ENCODE assay signal across 11 cellular contexts in genomic region chr1:55276671-55277376, GRCh38.
A peak's percentile ranks its signal among the peaks of the same experiment; 100 is the strongest.
DNase-seq lines count a peak whose midpoint lies in the region; ATAC-seq and TF ChIP-seq lines count a peak whose summit lies in the region.
"Had no signal": no experiment of that assay in that cellular context is flagged by ENCODE, and none has a peak within 500 bp of the region (broad histone marks: within the 10 kb centered on the region; RNA-seq: fewer than 3 reads in every experiment).

No MANE protein-coding gene starts in this region.

- H3K9me2 ChIP-seq in Loucy (replicated peaks; ENCODE audit: low read depth, low read length): no peaks in the 10 kb centered on the region

- H3K4me3 Mint-ChIP-seq in effector memory CD8-positive, alpha-beta T cell: no peak overlapping the region
- H3K4me3 Mint-ChIP-seq in endodermal cell: no peak overlapping the region

- 92 to 93% methylated on average over 7 to 8 of the region's 8 CpGs for WGBS in endodermal cell (ENCODE audit: insufficient coverage in 1 of 2, insufficient read length in 1 of 2), 2 experiments

- H4K20me1 ChIP-seq in Loucy (ENCODE audit: insufficient read depth, low read length, poor library complexity, severe bottlenecking): no peaks in the 10 kb centered on the region
- no peaks in the 10 kb centered on the region for H4K20me1 ChIP-seq in osteoblast (ENCODE audit: insufficient read depth, low read length)

- H3K4me2 ChIP-seq in Loucy (ENCODE audit: low read depth, low read length, poor library complexity, severe bottlenecking) (peak overlapping the region; percentile 22), osteoblast (ENCODE audit: insufficient read depth, low read length) (peak overlapping the region; percentile 64)

- no peaks in the 10 kb centered on the region for H3F3A ChIP-seq in Loucy (ENCODE audit: low read depth)

- H3K4me1 ChIP-seq in Loucy (ENCODE audit: insufficient read depth, low read length, poor library complexity, severe bottlenecking) (peaks cover 13% of the 10 kb centered on the region), osteoblast (ENCODE audit: insufficient read depth, low read length) (peaks cover 29% of the 10 kb centered on the region), endodermal cell (ENCODE audit: control insufficient read depth, insufficient read depth, low read length) (no peaks in the 10 kb centered on the region)

- no peaks in the 10 kb centered on the region for H3K27me3 ChIP-seq in Loucy (ENCODE audit: insufficient read depth, low read length, poor library complexity, severe bottlenecking)
- no peaks in the 10 kb centered on the region for H3K27me3 ChIP-seq in osteoblast (ENCODE audit: insufficient read depth, low read length)
- H3K27me3 ChIP-seq in endodermal cell (ENCODE audit: control insufficient read depth, insufficient read depth, low read length, poor library complexity, severe bottlenecking): peaks cover 8% of the 10 kb centered on the region
- H3K27me3 ChIP-seq: cardiac muscle cell, transverse colon had no signal

- peak overlapping the region; percentile 80 to 86 for H3K27ac Mint-ChIP-seq in effector memory CD8-positive, alpha-beta T cell
- no peak overlapping the region for H3K27ac Mint-ChIP-seq in endodermal cell

- H3K9me3 ChIP-seq in Loucy (ENCODE audit: insufficient read depth, low read depth, low read length) (no peaks in the 10 kb centered on the region), osteoblast (ENCODE audit: low read depth, low read length) (no peaks in the 10 kb centered on the region), endodermal cell (ENCODE audit: control insufficient read depth, low read length) (no peaks in the 10 kb centered on the region)
- H3K9me3 ChIP-seq: transverse colon had no signal

- H3K9ac ChIP-seq in Loucy (ENCODE audit: low read depth, low read length, poor library complexity, severe bottlenecking) (no peak overlapping the region), endodermal cell (ENCODE audit: extremely low read depth, low read length, poor library complexity, severe bottlenecking) (no peak overlapping the region)

- ATAC-seq in effector memory CD8-positive, alpha-beta T cell (replicated peaks): no peak

- DNase-seq in Ammon's horn (ENCODE audit: low spot score) (peak; percentile 55), osteoblast (ENCODE audit: insufficient read length, low spot score, missing footprints) (no peak), endodermal cell (no peak), dedifferentiated amniotic fluid mesenchymal stem cell (ENCODE audit: extremely low spot score) (no peak), NCI-H524 treated with DMSO at 0.1 percent for 48 hours (lab: John Stamatoyannopoulos, UW) (no peak), EL (no peak)
- no peak for DNase-seq in effector memory CD8-positive, alpha-beta T cell

- H3K36me3 Mint-ChIP-seq in effector memory CD8-positive, alpha-beta T cell (ENCODE audit: insufficient read depth): no peaks in the 10 kb centered on the region
- no peaks in the 10 kb centered on the region for H3K36me3 Mint-ChIP-seq in endodermal cell (ENCODE audit: low read depth)

- H3K79me2 ChIP-seq in Loucy (ENCODE audit: insufficient read depth, low read length) (no peaks in the 10 kb centered on the region), osteoblast (ENCODE audit: insufficient read depth, low read length) (no peaks in the 10 kb centered on the region)

- no peak overlapping the region for H3K4me3 ChIP-seq in Loucy (ENCODE audit: low read length, poor library complexity, severe bottlenecking)
- peak overlapping the region; percentile 20 for H3K4me3 ChIP-seq in osteoblast (ENCODE audit: insufficient read depth, low read length)
- no peak overlapping the region for H3K4me3 ChIP-seq in endodermal cell (ENCODE audit: low read length)
- H3K4me3 ChIP-seq: cardiac muscle cell, transverse colon had no signal

- no peak for TF ChIP-seq CTCF in Loucy (conservative IDR thresholded peaks at IDR 0.05; ENCODE audit: low read length)
- no peak for TF ChIP-seq CTCF in osteoblast (IDR thresholded peaks at IDR 0.05; ENCODE audit: extremely low read depth, low read depth, low read length)
- TF ChIP-seq CTCF in endodermal cell (conservative IDR thresholded peaks at IDR 0.05): no peak

- H3K27ac ChIP-seq in osteoblast (ENCODE audit: low read depth, low read length): peak overlapping the region; percentile 62
- no peak overlapping the region for H3K27ac ChIP-seq in endodermal cell (ENCODE audit: low read depth, low read length)
- H3K27ac ChIP-seq: C4-2B, cardiac muscle cell, transverse colon had no signal

- H3K9me3 Mint-ChIP-seq in effector memory CD8-positive, alpha-beta T cell: no peaks in the 10 kb centered on the region
- no peaks in the 10 kb centered on the region for H3K9me3 Mint-ChIP-seq in endodermal cell

- H2AFZ ChIP-seq in Loucy (ENCODE audit: low read length) (peak overlapping the region; percentile 34), osteoblast (ENCODE audit: low read length) (peak overlapping the region; percentile 73)

- no peaks in the 10 kb centered on the region for H3K36me3 ChIP-seq in Loucy (ENCODE audit: insufficient read depth, low read length)
- no peaks in the 10 kb centered on the region for H3K36me3 ChIP-seq in osteoblast (ENCODE audit: insufficient read depth, low read length)
- no peaks in the 10 kb centered on the region for H3K36me3 ChIP-seq in endodermal cell (ENCODE audit: control insufficient read depth, insufficient read depth, low read length)
- H3K36me3 ChIP-seq: cardiac muscle cell, transverse colon had no signal

- H3K27me3 Mint-ChIP-seq in effector memory CD8-positive, alpha-beta T cell: peaks cover 0 to 8% of the 10 kb centered on the region in 2 donors
- peaks cover 12% of the 10 kb centered on the region for H3K27me3 Mint-ChIP-seq in endodermal cell (ENCODE audit: insufficient read depth)

- peaks cover 5 to 27% of the 10 kb centered on the region in 2 donors for H3K4me1 Mint-ChIP-seq in effector memory CD8-positive, alpha-beta T cell (ENCODE audit: low read depth in 2 of 2)
- peaks cover 15% of the 10 kb centered on the region for H3K4me1 Mint-ChIP-seq in endodermal cell
